In the genomic region with DNA sequence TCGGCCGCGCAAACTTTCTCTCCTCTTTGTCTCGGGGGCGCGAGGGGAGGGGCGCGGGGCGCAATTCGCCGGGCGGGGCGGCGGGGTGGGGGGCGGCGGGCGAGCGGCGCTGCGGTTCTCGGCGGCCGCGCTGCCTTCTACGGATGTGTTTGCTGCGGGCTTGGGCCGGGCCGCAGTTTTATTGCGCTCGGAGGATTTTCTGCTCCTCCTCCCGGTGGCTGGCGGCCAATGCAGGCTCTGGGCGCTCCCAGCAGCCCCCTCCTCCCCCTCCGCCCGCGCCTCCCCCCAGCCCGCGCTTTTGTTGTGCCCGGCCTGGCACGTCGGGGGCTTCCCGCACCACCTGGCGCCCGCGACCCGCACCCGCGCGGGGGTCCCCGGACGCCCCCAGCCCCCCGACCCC, we compare ENCODE assay signal across 2 cellular contexts.
A peak's percentile ranks its signal among the peaks of the same experiment; 100 is the strongest.
TF ChIP-seq lines count a peak whose summit lies in the region.

A gene with protein sequence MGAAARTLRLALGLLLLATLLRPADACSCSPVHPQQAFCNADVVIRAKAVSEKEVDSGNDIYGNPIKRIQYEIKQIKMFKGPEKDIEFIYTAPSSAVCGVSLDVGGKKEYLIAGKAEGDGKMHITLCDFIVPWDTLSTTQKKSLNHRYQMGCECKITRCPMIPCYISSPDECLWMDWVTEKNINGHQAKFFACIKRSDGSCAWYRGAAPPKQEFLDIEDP (minus strand): TSS at position 154 of the 400 bp plus-strand sequence. CDS start 299 bp downstream, outside the sequence.

TF ChIP-seq in HEK293, 187 proteins besides CTCF, POLR2A, EP300 and RAD21:
- TF ChIP-seq ZNF76 (tag by site-specific recombination; IDR thresholded peaks at IDR 0.05; ENCODE audit: borderline replicate concordance, low read depth) (peak; percentile 25; the same call in 1 of the 2 replicates), ZNF529 (tag by site-specific recombination; IDR thresholded peaks at IDR 0.05; ENCODE audit: insufficient replicate concordance) (no peak), ZBTB20 (tag by site-specific recombination; IDR thresholded peaks at IDR 0.05) (no peak), OVOL3 (tag by site-specific recombination; IDR thresholded peaks at IDR 0.05) (no peak), GFI1B (tag by site-specific recombination; IDR thresholded peaks at IDR 0.05) (no peak), ZNF658 (tag by site-specific recombination; IDR thresholded peaks at IDR 0.05) (no peak), ZNF354C (tag by site-specific recombination; IDR thresholded peaks at IDR 0.05; ENCODE audit: borderline replicate concordance, low read depth) (no peak), ZIC2 (tag by site-specific recombination; IDR thresholded peaks at IDR 0.05) (no peak)
- TF ChIP-seq, protein P1, sequence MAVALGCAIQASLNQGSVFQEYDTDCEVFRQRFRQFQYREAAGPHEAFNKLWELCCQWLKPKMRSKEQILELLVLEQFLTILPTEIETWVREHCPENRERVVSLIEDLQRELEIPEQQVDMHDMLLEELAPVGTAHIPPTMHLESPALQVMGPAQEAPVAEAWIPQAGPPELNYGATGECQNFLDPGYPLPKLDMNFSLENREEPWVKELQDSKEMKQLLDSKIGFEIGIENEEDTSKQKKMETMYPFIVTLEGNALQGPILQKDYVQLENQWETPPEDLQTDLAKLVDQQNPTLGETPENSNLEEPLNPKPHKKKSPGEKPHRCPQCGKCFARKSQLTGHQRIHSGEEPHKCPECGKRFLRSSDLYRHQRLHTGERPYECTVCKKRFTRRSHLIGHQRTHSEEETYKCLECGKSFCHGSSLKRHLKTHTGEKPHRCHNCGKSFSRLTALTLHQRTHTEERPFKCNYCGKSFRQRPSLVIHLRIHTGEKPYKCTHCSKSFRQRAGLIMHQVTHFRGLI (tag by site-specific recombination; IDR thresholded peaks at IDR 0.05) = no peak
- TF ChIP-seq, protein P2, sequence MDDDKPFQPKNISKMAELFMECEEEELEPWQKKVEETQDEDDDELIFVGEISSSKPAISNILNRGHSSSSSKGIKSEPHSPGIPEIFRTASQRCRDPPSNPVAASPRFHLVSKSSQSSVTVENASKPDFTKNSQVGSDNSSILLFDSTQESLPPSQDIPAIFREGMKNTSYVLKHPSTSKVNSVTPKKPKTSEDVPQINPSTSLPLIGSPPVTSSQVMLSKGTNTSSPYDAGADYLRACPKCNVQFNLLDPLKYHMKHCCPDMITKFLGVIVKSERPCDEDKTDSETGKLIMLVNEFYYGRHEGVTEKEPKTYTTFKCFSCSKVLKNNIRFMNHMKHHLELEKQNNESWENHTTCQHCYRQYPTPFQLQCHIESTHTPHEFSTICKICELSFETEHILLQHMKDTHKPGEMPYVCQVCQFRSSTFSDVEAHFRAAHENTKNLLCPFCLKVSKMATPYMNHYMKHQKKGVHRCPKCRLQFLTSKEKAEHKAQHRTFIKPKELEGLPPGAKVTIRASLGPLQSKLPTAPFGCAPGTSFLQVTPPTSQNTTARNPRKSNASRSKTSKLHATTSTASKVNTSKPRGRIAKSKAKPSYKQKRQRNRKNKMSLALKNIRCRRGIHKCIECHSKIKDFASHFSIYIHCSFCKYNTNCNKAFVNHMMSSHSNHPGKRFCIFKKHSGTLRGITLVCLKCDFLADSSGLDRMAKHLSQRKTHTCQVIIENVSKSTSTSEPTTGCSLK (tag by site-specific recombination; IDR thresholded peaks at IDR 0.05) = no peak
- TF ChIP-seq, protein P3, sequence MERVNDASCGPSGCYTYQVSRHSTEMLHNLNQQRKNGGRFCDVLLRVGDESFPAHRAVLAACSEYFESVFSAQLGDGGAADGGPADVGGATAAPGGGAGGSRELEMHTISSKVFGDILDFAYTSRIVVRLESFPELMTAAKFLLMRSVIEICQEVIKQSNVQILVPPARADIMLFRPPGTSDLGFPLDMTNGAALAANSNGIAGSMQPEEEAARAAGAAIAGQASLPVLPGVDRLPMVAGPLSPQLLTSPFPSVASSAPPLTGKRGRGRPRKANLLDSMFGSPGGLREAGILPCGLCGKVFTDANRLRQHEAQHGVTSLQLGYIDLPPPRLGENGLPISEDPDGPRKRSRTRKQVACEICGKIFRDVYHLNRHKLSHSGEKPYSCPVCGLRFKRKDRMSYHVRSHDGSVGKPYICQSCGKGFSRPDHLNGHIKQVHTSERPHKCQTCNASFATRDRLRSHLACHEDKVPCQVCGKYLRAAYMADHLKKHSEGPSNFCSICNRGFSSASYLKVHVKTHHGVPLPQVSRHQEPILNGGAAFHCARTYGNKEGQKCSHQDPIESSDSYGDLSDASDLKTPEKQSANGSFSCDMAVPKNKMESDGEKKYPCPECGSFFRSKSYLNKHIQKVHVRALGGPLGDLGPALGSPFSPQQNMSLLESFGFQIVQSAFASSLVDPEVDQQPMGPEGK (tag by site-specific recombination; IDR thresholded peaks at IDR 0.05) = peak; percentile 38; the same call in 1 of the 2 replicates
- TF ChIP-seq, protein P4, sequence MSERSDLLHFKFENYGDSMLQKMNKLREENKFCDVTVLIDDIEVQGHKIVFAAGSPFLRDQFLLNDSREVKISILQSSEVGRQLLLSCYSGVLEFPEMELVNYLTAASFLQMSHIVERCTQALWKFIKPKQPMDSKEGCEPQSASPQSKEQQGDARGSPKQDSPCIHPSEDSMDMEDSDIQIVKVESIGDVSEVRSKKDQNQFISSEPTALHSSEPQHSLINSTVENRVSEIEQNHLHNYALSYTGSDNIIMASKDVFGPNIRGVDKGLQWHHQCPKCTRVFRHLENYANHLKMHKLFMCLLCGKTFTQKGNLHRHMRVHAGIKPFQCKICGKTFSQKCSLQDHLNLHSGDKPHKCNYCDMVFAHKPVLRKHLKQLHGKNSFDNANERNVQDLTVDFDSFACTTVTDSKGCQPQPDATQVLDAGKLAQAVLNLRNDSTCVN (tag by site-specific recombination; optimal IDR thresholded peaks at IDR 0.05) = peak; percentile 35
- TF ChIP-seq, protein P5, sequence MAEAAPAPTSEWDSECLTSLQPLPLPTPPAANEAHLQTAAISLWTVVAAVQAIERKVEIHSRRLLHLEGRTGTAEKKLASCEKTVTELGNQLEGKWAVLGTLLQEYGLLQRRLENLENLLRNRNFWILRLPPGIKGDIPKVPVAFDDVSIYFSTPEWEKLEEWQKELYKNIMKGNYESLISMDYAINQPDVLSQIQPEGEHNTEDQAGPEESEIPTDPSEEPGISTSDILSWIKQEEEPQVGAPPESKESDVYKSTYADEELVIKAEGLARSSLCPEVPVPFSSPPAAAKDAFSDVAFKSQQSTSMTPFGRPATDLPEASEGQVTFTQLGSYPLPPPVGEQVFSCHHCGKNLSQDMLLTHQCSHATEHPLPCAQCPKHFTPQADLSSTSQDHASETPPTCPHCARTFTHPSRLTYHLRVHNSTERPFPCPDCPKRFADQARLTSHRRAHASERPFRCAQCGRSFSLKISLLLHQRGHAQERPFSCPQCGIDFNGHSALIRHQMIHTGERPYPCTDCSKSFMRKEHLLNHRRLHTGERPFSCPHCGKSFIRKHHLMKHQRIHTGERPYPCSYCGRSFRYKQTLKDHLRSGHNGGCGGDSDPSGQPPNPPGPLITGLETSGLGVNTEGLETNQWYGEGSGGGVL (tag by site-specific recombination; IDR thresholded peaks at IDR 0.05) = peak; percentile 70

TF ChIP-seq in H1, 55 proteins besides CTCF, POLR2A, EP300 and RAD21:
- TF ChIP-seq TAF1 (IDR thresholded peaks at IDR 0.05; ENCODE audit: low read depth, low read length) = peak; percentile 80
- TF ChIP-seq, protein P6, sequence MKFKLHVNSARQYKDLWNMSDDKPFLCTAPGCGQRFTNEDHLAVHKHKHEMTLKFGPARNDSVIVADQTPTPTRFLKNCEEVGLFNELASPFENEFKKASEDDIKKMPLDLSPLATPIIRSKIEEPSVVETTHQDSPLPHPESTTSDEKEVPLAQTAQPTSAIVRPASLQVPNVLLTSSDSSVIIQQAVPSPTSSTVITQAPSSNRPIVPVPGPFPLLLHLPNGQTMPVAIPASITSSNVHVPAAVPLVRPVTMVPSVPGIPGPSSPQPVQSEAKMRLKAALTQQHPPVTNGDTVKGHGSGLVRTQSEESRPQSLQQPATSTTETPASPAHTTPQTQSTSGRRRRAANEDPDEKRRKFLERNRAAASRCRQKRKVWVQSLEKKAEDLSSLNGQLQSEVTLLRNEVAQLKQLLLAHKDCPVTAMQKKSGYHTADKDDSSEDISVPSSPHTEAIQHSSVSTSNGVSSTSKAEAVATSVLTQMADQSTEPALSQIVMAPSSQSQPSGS (IDR thresholded peaks at IDR 0.05; ENCODE audit: low read length) = no peak
- TF ChIP-seq CHD1 (IDR thresholded peaks at IDR 0.05; ENCODE audit: low read depth, low read length) = no peak
- peak; percentile 24; the same call in 1 of the 2 replicates for TF ChIP-seq POLR2AphosphoS5 (IDR thresholded peaks at IDR 0.05; ENCODE audit: low read depth, low read length)
- TF ChIP-seq CBX8 (IDR thresholded peaks at IDR 0.05; ENCODE audit: borderline replicate concordance, low read depth, low read length) = no peak
- TF ChIP-seq TCF12 (IDR thresholded peaks at IDR 0.05; ENCODE audit: low read depth, low read length) = no peak
- TF ChIP-seq SAP30 (IDR thresholded peaks at IDR 0.05; ENCODE audit: insufficient read depth, insufficient replicate concordance, low read length) = no peak
- no peak for TF ChIP-seq BCL11A (IDR thresholded peaks at IDR 0.05; ENCODE audit: low read depth in 2 of 2, low read length in 2 of 2)
- TF ChIP-seq POU5F1 (IDR thresholded peaks at IDR 0.05; ENCODE audit: low read depth, low read length) = no peak
- peak; percentile 91 for TF ChIP-seq TBP (IDR thresholded peaks at IDR 0.05; ENCODE audit: low read depth, low read length)
- TF ChIP-seq CTBP2 (IDR thresholded peaks at IDR 0.05; ENCODE audit: borderline replicate concordance, insufficient read depth, insufficient read length, low read length) = no peak
- TF ChIP-seq, protein P7, sequence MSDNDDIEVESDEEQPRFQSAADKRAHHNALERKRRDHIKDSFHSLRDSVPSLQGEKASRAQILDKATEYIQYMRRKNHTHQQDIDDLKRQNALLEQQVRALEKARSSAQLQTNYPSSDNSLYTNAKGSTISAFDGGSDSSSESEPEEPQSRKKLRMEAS (IDR thresholded peaks at IDR 0.05) = no peak
- no peak for TF ChIP-seq BRCA1 (IDR thresholded peaks at IDR 0.05; ENCODE audit: low read depth, low read length)
- no peak for TF ChIP-seq GTF2F1 (IDR thresholded peaks at IDR 0.05; ENCODE audit: borderline replicate concordance, low read depth, low read length)
- no peak for TF ChIP-seq RXRA (IDR thresholded peaks at IDR 0.05; ENCODE audit: insufficient read depth, low read depth, low read length)
- no peak for TF ChIP-seq RFX5 (IDR thresholded peaks at IDR 0.05; ENCODE audit: borderline replicate concordance, low read depth, low read length)
- TF ChIP-seq ZNF274 (IDR thresholded peaks at IDR 0.05; ENCODE audit: borderline replicate concordance, extremely low read depth, low read length) = no peak
- no peak for TF ChIP-seq TEAD4 (IDR thresholded peaks at IDR 0.05; ENCODE audit: low read depth, low read length)
- no peak for TF ChIP-seq KDM5A (IDR thresholded peaks at IDR 0.05; ENCODE audit: low read length)
- no peak for TF ChIP-seq EZH2 (IDR thresholded peaks at IDR 0.05; ENCODE audit: low read depth, low read length, severe bottlenecking)
